In genomic region chr1:207495816-207496792, GRCh38 we compare ENCODE assay signal across 8 cellular contexts. TPM values are rescaled to one million over a fixed set of nuclear protein-coding genes. Genes with fewer than 3 reads are reported as not detected.
DNase-seq lines count a peak whose midpoint lies in the region; ATAC-seq and TF ChIP-seq lines count a peak whose summit lies in the region.

CR1 (plus strand) TSS chr1:207496157; CDS start chr1:207496268, 111 bp downstream.

- no peak within 1 kb of the TSS for H3K27ac Mint-ChIP-seq in HFFc6

- H3K27ac ChIP-seq in RWPE2 (ENCODE audit: poor library complexity, severe bottlenecking), result no peak within 1 kb of the TSS

- no peaks in the 10 kb centered on the region for H3K36me3 ChIP-seq in RWPE2 (ENCODE audit: low read depth)

- H3K4me3 ChIP-seq in RWPE2 (ENCODE audit: severe bottlenecking), result no peak within 1 kb of the TSS
- peak within 1 kb of the TSS; percentile 30 for H3K4me3 ChIP-seq in astrocyte of the cerebellum (ENCODE audit: low read depth, low read length)

- in situ Hi-C loops in astrocyte of the cerebellum (cut with HindIII; ENCODE audit: low sequenced_read_pairs) (no loop called here), ACHN (cut with HindIII; ENCODE audit: low pct_ligation_motif_present, low pct_unique_long_range_greater_than_20kb, low sequenced_read_pairs) (no loop called here)

- H3K9me3 ChIP-seq in RWPE2 (ENCODE audit: severe bottlenecking), result no peaks in the 10 kb centered on the region

- no peak within 1 kb of the TSS for H3K4me3 Mint-ChIP-seq in HFFc6

- H3K4me1 Mint-ChIP-seq in HFFc6 (ENCODE audit: low read depth), result no peaks in the 10 kb centered on the region

- peaks cover 14% of the 10 kb centered on the region for H3K27me3 Mint-ChIP-seq in HFFc6 (ENCODE audit: insufficient read depth)

- no peaks in the 10 kb centered on the region for H3K36me3 Mint-ChIP-seq in HFFc6 (ENCODE audit: low read depth)

- TF ChIP-seq CTCF in RWPE2 (IDR thresholded peaks at IDR 0.05; ENCODE audit: poor library complexity, severe bottlenecking) (no peak), astrocyte of the cerebellum (IDR thresholded peaks at IDR 0.05; ENCODE audit: low read depth, low read length, missing control alignments) (no peak), HFFc6 (IDR thresholded peaks at IDR 0.05) (no peak)

- no peaks in the 10 kb centered on the region for H3K4me1 ChIP-seq in RWPE2 (ENCODE audit: insufficient read depth, poor library complexity, severe bottlenecking)

- peaks cover 65% of the 10 kb centered on the region for H3K27me3 ChIP-seq in RWPE2 (ENCODE audit: insufficient read depth, poor library complexity, severe bottlenecking)

- peak; percentile 53 for ATAC-seq in GM18498 (IDR thresholded peaks at IDR 0.05; ENCODE audit: unreplicated experiment)
- ATAC-seq in HG02798 (IDR thresholded peaks at IDR 0.05; ENCODE audit: poor library complexity, unreplicated experiment), result peak; percentile 52
- peak; percentile 31; the same call in 1 of the 3 replicates for ATAC-seq in RWPE2 (ENCODE audit: low read depth)

- no peak for DNase-seq in RWPE2 (ENCODE audit: low spot score)
- DNase-seq in astrocyte of the cerebellum (ENCODE audit: low read depth), result no peak
- DNase-seq in left kidney (ENCODE audit: low read depth, low spot score), result peak; percentile 77
- DNase-seq in stimulated activated CD8-positive, alpha-beta memory T cell treated with anti-CD3 and anti-CD28 coated beads, Interleukin-12 subunit alpha, Interleukin-12 subunit beta, amount 100 ng/mL, for 4 hours (ENCODE audit: low read depth), result peak; percentile 8
- no peak for DNase-seq in HFFc6
- DNase-seq in ACHN, result no peak

- no peaks in the 10 kb centered on the region for H3K9me3 Mint-ChIP-seq in HFFc6

RNA-seq across cellular contexts. Expression of gene CR1, which starts in this region (rescaled TPM):
- not detected for total RNA-seq in HFFc6 (2021; fragmentation: NEBNext Ultra II Directional; extraction: Animal tissue kit (Norgen Biotek cat#: 25700))

Comparison
In these comparisons a context has a peak if more than half of its experiments do, and no peak if none do; other contexts are left out.
1. DNase-seq: peak in left kidney (single experiment) and stimulated activated CD8-positive, alpha-beta memory T cell treated with anti-CD3 and anti-CD28 coated beads, Interleukin-12 subunit alpha, Interleukin-12 subunit beta, amount 100 ng/mL, for 4 hours (single experiment); none in RWPE2 (single experiment), astrocyte of the cerebellum (single experiment), HFFc6 (single experiment) and ACHN (single experiment).
2. Peak in every context shown above with its lines, with median percentiles within 50 percentile points of each other: ATAC-seq.